In the genomic region with DNA sequence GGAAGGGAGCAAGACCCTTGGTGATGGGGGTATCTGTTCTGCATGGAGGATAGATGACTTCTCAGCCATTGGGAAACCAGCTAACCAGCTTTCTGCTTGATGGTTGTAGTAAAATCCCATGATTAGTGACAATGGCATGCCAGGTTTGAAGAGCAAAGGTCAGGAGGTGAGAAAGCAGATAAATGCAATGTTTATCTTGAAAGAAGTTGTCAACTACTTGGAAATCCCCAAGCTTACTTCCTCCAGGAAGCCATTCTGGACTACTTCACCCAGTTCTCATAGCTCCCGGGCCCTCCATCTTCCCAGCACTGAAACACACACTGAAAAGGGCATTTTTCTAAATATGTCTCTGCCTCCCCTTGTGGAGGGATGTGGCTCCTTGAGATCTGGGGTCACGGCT, we compare ENCODE assay signal across 10 cellular contexts. TPM values are rescaled to one million over a fixed set of nuclear protein-coding genes. Genes with fewer than 3 reads are reported as not detected.
DNase-seq lines count a peak whose midpoint lies in the region; ATAC-seq and TF ChIP-seq lines count a peak whose summit lies in the region.
"Had no signal": no experiment of that assay in that cellular context is flagged by ENCODE, and none has a peak within 500 bp of the region (broad histone marks: within the 10 kb centered on the region; RNA-seq: fewer than 3 reads in every experiment).

No MANE protein-coding gene starts in this region.

- no peaks in the 10 kb centered on the region for H3F3A ChIP-seq in MM.1S (ENCODE audit: insufficient read depth, low read length)

- CTCF ChIA-PET in Calu3 (lab: Charles Lee), result interaction anchor here (1.2 to 1.4 kb wide), 2 partner anchors 11 to 12 kb away, joined by 4 read pairs; no protein-coding TSS in a partner anchor

- peaks cover 34% of the 10 kb centered on the region for H3K79me2 ChIP-seq in MM.1S (ENCODE audit: low read length)
- H3K79me2 ChIP-seq in trophoblast cell (ENCODE audit: control insufficient read depth, insufficient read depth, low read length, poor library complexity), result no peaks in the 10 kb centered on the region

- BruUV-seq in Calu3 (replicated peaks; lab: Mats Ljungman, UMichigan), result no TSS peak

- no peak overlapping the region for H2AK5ac ChIP-seq in trophoblast cell (ENCODE audit: low read length)

- H3K4me3 ChIP-seq in MM.1S (ENCODE audit: low read length) (no peak overlapping the region), trophoblast cell (ENCODE audit: low read depth, low read length) (no peak overlapping the region)
- H3K4me3 ChIP-seq: prostate gland had no signal

- H3K36me3 ChIP-seq in MM.1S (replicated peaks; ENCODE audit: insufficient read depth, low read length) (no peaks in the 10 kb centered on the region), trophoblast cell (ENCODE audit: control insufficient read depth in 1 of 2, insufficient read depth in 2 of 2, low read length in 2 of 2) (peaks cover 0 to 5% of the 10 kb centered on the region in 2 experiments)
- H3K36me3 ChIP-seq: prostate gland had no signal

- H3K9me3 Mint-ChIP-seq in Calu3 (ENCODE audit: low read depth, unreplicated experiment), result no peaks in the 10 kb centered on the region

- peak overlapping the region; percentile 37 for H3K27ac Mint-ChIP-seq in Calu3 (ENCODE audit: unreplicated experiment)

- H3K9ac ChIP-seq in MM.1S (ENCODE audit: low read length) (no peak overlapping the region), trophoblast cell (ENCODE audit: low read length) (no peak overlapping the region)

- no peak for ATAC-seq in GM18870 (IDR thresholded peaks at IDR 0.05; ENCODE audit: unreplicated experiment)

- no peaks in the 10 kb centered on the region for H3K9me3 ChIP-seq in MM.1S (replicated peaks; ENCODE audit: insufficient read depth, low read length)
- no peaks in the 10 kb centered on the region for H3K9me3 ChIP-seq in trophoblast cell (ENCODE audit: insufficient read depth, low read depth, low read length)
- H3K9me3 ChIP-seq: prostate gland had no signal

- H3K4me1 ChIP-seq in MM.1S (ENCODE audit: low read length) (peaks cover 20% of the 10 kb centered on the region), trophoblast cell (ENCODE audit: control insufficient read depth in 1 of 2, insufficient read depth in 2 of 2, low read length in 2 of 2) (peaks cover 38 to 54% of the 10 kb centered on the region in 2 experiments)

- H3K27me3 ChIP-seq in MM.1S (replicated peaks; ENCODE audit: insufficient read depth, low read length) (no peaks in the 10 kb centered on the region), trophoblast cell (ENCODE audit: insufficient read depth, low read length) (no peaks in the 10 kb centered on the region)

- no peak overlapping the region for H4K12ac ChIP-seq in trophoblast cell (ENCODE audit: low read depth, low read length)

- peak overlapping the region; percentile 17 for H4K8ac ChIP-seq in trophoblast cell (ENCODE audit: low read depth, low read length)

- H3K79me1 ChIP-seq in trophoblast cell (ENCODE audit: low read length), result peaks cover 15% of the 10 kb centered on the region

- no peak overlapping the region for H3K4ac ChIP-seq in trophoblast cell (ENCODE audit: low read depth, low read length)

- no peak overlapping the region for H3K18ac ChIP-seq in trophoblast cell (ENCODE audit: low read length)

- no CpG with 5 or more reads among the region's 2 CpGs for WGBS in trophoblast cell (ENCODE audit: extremely low coverage, insufficient coverage, insufficient read length)

- no peak overlapping the region for H2BK12ac ChIP-seq in trophoblast cell (ENCODE audit: low read length)

- H2AFZ ChIP-seq in MM.1S (ENCODE audit: low read length) (no peak overlapping the region), trophoblast cell (ENCODE audit: insufficient read depth, low read length, poor library complexity) (no peak overlapping the region)

- no peak overlapping the region for H2BK120ac ChIP-seq in trophoblast cell (ENCODE audit: insufficient read depth, low read length, poor library complexity)

- H3K4me3 Mint-ChIP-seq in Calu3 (ENCODE audit: low read depth, unreplicated experiment), result peak overlapping the region; percentile 2

- H4K20me1 ChIP-seq in MM.1S (ENCODE audit: insufficient read depth, low read length), result no peaks in the 10 kb centered on the region

- peak overlapping the region; percentile 59 for H4K91ac ChIP-seq in trophoblast cell (ENCODE audit: low read depth, low read length)

- H2BK5ac ChIP-seq in trophoblast cell (ENCODE audit: low read depth, low read length, poor library complexity), result no peak overlapping the region

- H3K27ac ChIP-seq in MM.1S (ENCODE audit: low read length), result peak overlapping the region; percentile 1; the same call in 1 of the 2 replicates
- no peak overlapping the region for H3K27ac ChIP-seq in trophoblast cell (ENCODE audit: low read depth, low read length)
- H3K27ac ChIP-seq: prostate gland had no signal

- peaks cover 81% of the 10 kb centered on the region for H3K36me3 Mint-ChIP-seq in Calu3 (ENCODE audit: insufficient read depth, unreplicated experiment)

- no peak overlapping the region for H3K14ac ChIP-seq in trophoblast cell (ENCODE audit: low read length)

- no peak for TF ChIP-seq CTCF in Calu3 (IDR thresholded peaks at IDR 0.05; ENCODE audit: unreplicated experiment)
- TF ChIP-seq CTCF in MM.1S (IDR thresholded peaks at IDR 0.05; ENCODE audit: low read length), result no peak

- DNase-seq in Calu3 (no peak), MM.1S (peak; percentile 12), dermis blood vessel endothelial cell (peak; percentile 71), trophoblast cell (peak; percentile 80 to 94), activated gamma-delta T cell (lab: John Stamatoyannopoulos, UW) (no peak), GM03348 (ENCODE audit: low spot score) (no peak), glomerular visceral epithelial cell (ENCODE audit: extremely low spot score) (no peak)
- DNase-seq: amygdala had no signal

- H3K4me2 ChIP-seq in MM.1S (ENCODE audit: low read depth, low read length), result peak overlapping the region; percentile 2; the same call in 1 of the 2 replicates
- H3K4me2 ChIP-seq in trophoblast cell (ENCODE audit: low read length), result no peak overlapping the region

- peaks cover 71% of the 10 kb centered on the region for H3K4me1 Mint-ChIP-seq in Calu3 (ENCODE audit: low read depth, unreplicated experiment)

- H3K27me3 Mint-ChIP-seq in Calu3 (ENCODE audit: unreplicated experiment), result no peaks in the 10 kb centered on the region

- H3K9me2 ChIP-seq in MM.1S (replicated peaks; ENCODE audit: insufficient read depth, low read length), result no peaks in the 10 kb centered on the region

- intact Hi-C loops in Calu3 (cut with micrococcal nuclease; ENCODE audit: unreplicated experiment), result no loop called here

- no peak overlapping the region for H3K23ac ChIP-seq in trophoblast cell (ENCODE audit: low read length)

RNA-seq across cellular contexts. Expression of gene SMAD3, which starts 51.3 kb away (rescaled TPM):
- total RNA-seq in Calu3 (2022), result 121 and 147 TPM in 2 replicates
- total RNA-seq in dermis blood vessel endothelial cell, result 16.5 and 29.9 TPM in 2 replicates
- 49.5 and 54.4 TPM in 2 replicates for polyA plus RNA-seq in trophoblast cell (2013)

Comparison
In these comparisons a context has a peak if more than half of its experiments do, and no peak if none do; other contexts are left out.
1. DNase-seq: peak in MM.1S (single experiment), dermis blood vessel endothelial cell (single experiment) and trophoblast cell (2 of 2); none in Calu3 (single experiment), activated gamma-delta T cell (single experiment), GM03348 (single experiment) and glomerular visceral epithelial cell (single experiment).